Comparison of ENCODE assay signal across 27 cellular contexts in the genomic region with DNA sequence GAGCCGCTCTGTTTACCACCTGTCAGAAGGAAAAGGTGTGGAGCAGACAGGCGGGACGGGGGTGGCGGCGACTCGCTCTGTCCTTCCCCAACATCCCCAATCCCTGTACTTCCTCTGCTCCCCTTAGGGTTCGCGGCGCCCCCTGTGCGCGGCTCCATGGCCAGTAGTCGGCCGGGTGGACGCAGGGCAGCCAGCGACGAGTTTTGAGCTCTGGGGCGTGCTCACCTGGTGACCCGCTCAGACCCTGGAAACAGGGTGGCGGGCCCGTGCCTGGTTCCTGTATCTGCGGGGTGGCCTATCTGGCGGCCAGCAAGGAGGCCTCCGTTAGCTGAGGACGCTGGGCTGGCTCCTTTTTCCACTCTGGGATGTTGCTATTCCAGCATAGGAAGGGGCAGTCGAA. TPM values are rescaled to one million over a fixed set of nuclear protein-coding genes. Genes with fewer than 3 reads are reported as not detected.
DNase-seq lines count a peak whose midpoint lies in the region; ATAC-seq and TF ChIP-seq lines count a peak whose summit lies in the region.
"Had no signal": no experiment of that assay in that cellular context is flagged by ENCODE, and none has a peak within 500 bp of the region (broad histone marks: within the 10 kb centered on the region; RNA-seq: fewer than 3 reads in every experiment).

No MANE protein-coding gene starts in this region.

- no peak overlapping the region; the same call in 1 of the 2 replicates for H3K14ac ChIP-seq in H9 (ENCODE audit: insufficient read depth, low read length)

- no peak overlapping the region for H3K23ac ChIP-seq in H9 (ENCODE audit: insufficient read length, low read depth, low read length)

- no peaks in the 10 kb centered on the region; the same call in 1 of the 2 replicates for H3K27me3 ChIP-seq in H9 (ENCODE audit: insufficient read depth, low read length)
- H3K27me3 ChIP-seq in right atrium auricular region: no peaks in the 10 kb centered on the region
- H3K27me3 ChIP-seq: testis had no signal

- H2BK120ac ChIP-seq in H9 (ENCODE audit: low read depth, low read length, poor library complexity, severe bottlenecking): no peak overlapping the region

- no peaks in the 10 kb centered on the region for H3K79me1 ChIP-seq in H9 (ENCODE audit: insufficient read depth, low read depth, low read length, poor library complexity, severe bottlenecking)

- H3K27ac ChIP-seq in H9 (ENCODE audit: insufficient read length, low read depth, low read length) (no peak overlapping the region), right atrium auricular region (no peak overlapping the region)
- H3K27ac ChIP-seq: testis, WERI-Rb-1 had no signal

- no peaks in the 10 kb centered on the region for H4K20me1 ChIP-seq in H9 (ENCODE audit: control insufficient read depth, insufficient read depth, insufficient read length)
- H4K20me1 ChIP-seq: BLaER1 had no signal

- H3K4me1 Mint-ChIP-seq in H9 (peaks cover 3 to 7% of the 10 kb centered on the region in 2 experiments), memory B cell (peaks cover 8% of the 10 kb centered on the region)
- peaks cover 9% of the 10 kb centered on the region for H3K4me1 Mint-ChIP-seq in activated naive CD8-positive, alpha-beta T cell treated with anti-CD3 and anti-CD28 coated beads for 36 hours
- H3K4me1 Mint-ChIP-seq in stimulated activated naive B cell treated with anti-CD40 and anti-IgM and Interleukin-4, amounts not matched to agents 10 μg/mL and 1 μg/mL and 100 μg/mL, for 72 hours: peaks cover 4 to 16% of the 10 kb centered on the region in 2 donors

- no peak overlapping the region for H3K4ac ChIP-seq in H9 (ENCODE audit: low read depth, low read length)

- H3K9me3 ChIP-seq in H9 (ENCODE audit: control insufficient read depth, low read depth, low read length) (peaks cover 14% of the 10 kb centered on the region), right atrium auricular region (no peaks in the 10 kb centered on the region)
- H3K9me3 ChIP-seq: testis had no signal

- no peak overlapping the region for H3K18ac ChIP-seq in H9 (ENCODE audit: insufficient read length, low read depth, low read length)

- no peak overlapping the region for H3K56ac ChIP-seq in H9 (ENCODE audit: insufficient read length, low read depth, low read length)

- TF ChIP-seq CTCF in H9 (conservative IDR thresholded peaks at IDR 0.05): no peak
- TF ChIP-seq CTCF in right atrium auricular region (IDR thresholded peaks at IDR 0.05): no peak

- no CpG with 5 or more reads among the region's 25 CpGs for whole genome bisulfite sequencing in H9 (ENCODE audit: extremely low coverage, insufficient read length, low lambda C conversion rate)

- no peak overlapping the region for H3K9ac ChIP-seq in H9 (ENCODE audit: extremely low read depth, insufficient read length, low read length)

- H3K79me2 ChIP-seq in H9 (ENCODE audit: insufficient read depth, low read length): no peaks in the 10 kb centered on the region

- no peak overlapping the region for H2BK15ac ChIP-seq in H9 (ENCODE audit: low read depth, low read length)

- no peak overlapping the region for H2AK5ac ChIP-seq in H9 (ENCODE audit: insufficient read length, low read length)

- H4K5ac ChIP-seq in H9 (ENCODE audit: insufficient read length, low read depth, low read length): no peak overlapping the region

- no peaks in the 10 kb centered on the region for H3K23me2 ChIP-seq in H9 (ENCODE audit: insufficient read length, low read depth, low read length, poor library complexity, severe bottlenecking)

- H4K91ac ChIP-seq in H9 (ENCODE audit: insufficient read length, low read depth, low read length): no peak overlapping the region

- no peak overlapping the region for H2BK5ac ChIP-seq in H9 (ENCODE audit: insufficient read length, low read length)

- H3K36me3 Mint-ChIP-seq in H9 (ENCODE audit: insufficient read depth in 1 of 3, low read depth in 3 of 3): peaks cover 3 to 6% (median 4%) of the 10 kb centered on the region in 3 experiments; a peak in 5 of 7 replicates
- no peaks in the 10 kb centered on the region for H3K36me3 Mint-ChIP-seq in activated naive CD8-positive, alpha-beta T cell treated with anti-CD3 and anti-CD28 coated beads for 36 hours
- H3K36me3 Mint-ChIP-seq in memory B cell: no peaks in the 10 kb centered on the region
- H3K36me3 Mint-ChIP-seq in stimulated activated naive B cell treated with anti-CD40 and anti-IgM and Interleukin-4, amounts not matched to agents 10 μg/mL and 1 μg/mL and 100 μg/mL, for 72 hours: peaks cover 0 to 1% of the 10 kb centered on the region in 2 donors
- H3K36me3 Mint-ChIP-seq: brain, IgD-negative memory B cell had no signal

- no peak overlapping the region for H3T11ph ChIP-seq in H9 (ENCODE audit: low read length)

- H2AFZ ChIP-seq in H9 (ENCODE audit: low read length): no peak overlapping the region

- DNase-seq in H9: peak; percentile 35
- no peak for DNase-seq in activated naive CD8-positive, alpha-beta T cell treated with anti-CD3 and anti-CD28 coated beads for 36 hours
- DNase-seq in memory B cell (ENCODE audit: low spot score in 2 of 2): no peak
- no peak for DNase-seq in stimulated activated naive B cell treated with anti-CD40 and anti-IgM and Interleukin-4, amounts not matched to agents 10 μg/mL and 1 μg/mL and 100 μg/mL, for 72 hours
- no peak for DNase-seq in right atrium auricular region (ENCODE audit: low spot score)
- DNase-seq in COLO829 (ENCODE audit: low spot score): no peak
- no peak for DNase-seq in CD1c-positive myeloid dendritic cell (ENCODE audit: extremely low spot score)
- DNase-seq: activated CD4-positive, alpha-beta T cell treated with anti-CD3 and anti-CD28 coated beads for 48 hours; activated gamma-delta T cell; activated T-cell treated with anti-CD3 and anti-CD28 coated beads, Interleukin-2, amount 50 U/mL, for 1 hour; COR-L47; DMS53; dorsolateral prefrontal cortex; left cardiac atrium; NCI-H146; NCI-H2107; NCI-H446; NCI-H774; right cardiac atrium; T1000; testis; WERI-Rb-1 had no signal

- no peaks in the 10 kb centered on the region for H3K36me3 ChIP-seq in right atrium auricular region
- H3K36me3 ChIP-seq: BLaER1, WERI-Rb-1 had no signal

- H3K27ac Mint-ChIP-seq in H9: no peak overlapping the region
- H3K27ac Mint-ChIP-seq in activated naive CD8-positive, alpha-beta T cell treated with anti-CD3 and anti-CD28 coated beads for 36 hours: peak overlapping the region; percentile 56
- no peak overlapping the region for H3K27ac Mint-ChIP-seq in memory B cell
- peak overlapping the region; percentile 79 for H3K27ac Mint-ChIP-seq in stimulated activated naive B cell treated with anti-CD40 and anti-IgM and Interleukin-4, amounts not matched to agents 10 μg/mL and 1 μg/mL and 100 μg/mL, for 72 hours

- H4K8ac ChIP-seq in H9 (replicated peaks; ENCODE audit: insufficient read length, low read depth, low read length): no peak overlapping the region

- peak overlapping the region in 1 of 2 experiments; percentile 62; a peak in 2 of 5 replicates for H3K4me3 Mint-ChIP-seq in H9
- no peak overlapping the region for H3K4me3 Mint-ChIP-seq in activated naive CD8-positive, alpha-beta T cell treated with anti-CD3 and anti-CD28 coated beads for 36 hours
- H3K4me3 Mint-ChIP-seq in memory B cell: peak overlapping the region; percentile 14
- peak overlapping the region in 1 of 2 donors; percentile 48 for H3K4me3 Mint-ChIP-seq in stimulated activated naive B cell treated with anti-CD40 and anti-IgM and Interleukin-4, amounts not matched to agents 10 μg/mL and 1 μg/mL and 100 μg/mL, for 72 hours

- peaks cover 19% of the 10 kb centered on the region for H3K27me3 Mint-ChIP-seq in H9 (ENCODE audit: low read depth)
- H3K27me3 Mint-ChIP-seq in activated naive CD8-positive, alpha-beta T cell treated with anti-CD3 and anti-CD28 coated beads for 36 hours: no peaks in the 10 kb centered on the region
- no peaks in the 10 kb centered on the region for H3K27me3 Mint-ChIP-seq in memory B cell
- H3K27me3 Mint-ChIP-seq in stimulated activated naive B cell treated with anti-CD40 and anti-IgM and Interleukin-4, amounts not matched to agents 10 μg/mL and 1 μg/mL and 100 μg/mL, for 72 hours: no peaks in the 10 kb centered on the region
- H3K27me3 Mint-ChIP-seq: stimulated activated naive CD8-positive, alpha-beta T cell treated with anti-CD3 and anti-CD28 coated beads, Interleukin-15, Interleukin-2, amounts not matched to agents 100 ng/mL and 50 ng/mL, for 24 hours had no signal

- peaks cover 61 to 72% of the 10 kb centered on the region in 2 experiments for H3K9me3 Mint-ChIP-seq in H9
- H3K9me3 Mint-ChIP-seq in activated naive CD8-positive, alpha-beta T cell treated with anti-CD3 and anti-CD28 coated beads for 36 hours: no peaks in the 10 kb centered on the region
- H3K9me3 Mint-ChIP-seq in memory B cell: no peaks in the 10 kb centered on the region
- no peaks in the 10 kb centered on the region for H3K9me3 Mint-ChIP-seq in stimulated activated naive B cell treated with anti-CD40 and anti-IgM and Interleukin-4, amounts not matched to agents 10 μg/mL and 1 μg/mL and 100 μg/mL, for 72 hours
- H3K9me3 Mint-ChIP-seq: stimulated activated naive CD8-positive, alpha-beta T cell treated with anti-CD3 and anti-CD28 coated beads, Interleukin-15, Interleukin-2, amounts not matched to agents 100 ng/mL and 50 ng/mL, for 24 hours had no signal

- ATAC-seq in memory B cell (ENCODE audit: low read depth): no peak
- no peak for ATAC-seq in stimulated activated naive B cell treated with anti-CD40 and anti-IgM and Interleukin-4, amounts not matched to agents 10 μg/mL and 1 μg/mL and 100 μg/mL, for 72 hours (replicated peaks)

- H2BK20ac ChIP-seq in H9 (ENCODE audit: low read depth, low read length, poor library complexity, severe bottlenecking): no peak overlapping the region

- H2BK12ac ChIP-seq in H9 (ENCODE audit: insufficient read length, low read depth, low read length): no peak overlapping the region

- H3K4me3 ChIP-seq in right atrium auricular region: no peak overlapping the region

- peak overlapping the region; percentile 30 for H3K4me2 ChIP-seq in H9 (ENCODE audit: insufficient read depth, insufficient read length, low read length)

- H3K4me1 ChIP-seq in H9 (ENCODE audit: insufficient read depth, low read length) (no peaks in the 10 kb centered on the region), right atrium auricular region (no peaks in the 10 kb centered on the region)
- H3K4me1 ChIP-seq: testis had no signal

RNA-seq across cellular contexts. Expression of a gene that starts 5.4 kb away (rescaled TPM):
- total RNA-seq in H9 (2021) (1.3 and 1.9 TPM in 2 replicates), right atrium auricular region (10 to 100 TPM; 18.9 to 23.4 TPM)
- under 1 TPM; 0.47 to 0.88 TPM for total RNA-seq in activated naive CD8-positive, alpha-beta T cell treated with anti-CD3 and anti-CD28 coated beads for 36 hours

RNA-seq across cellular contexts. Expression of a gene that starts 14.5 kb away (rescaled TPM):
- total RNA-seq in H9 (2021) (11.7 and 12.1 TPM in 2 replicates), right atrium auricular region (10 to 100 TPM; 47.8 to 64.8 TPM)
- total RNA-seq in activated naive CD8-positive, alpha-beta T cell treated with anti-CD3 and anti-CD28 coated beads for 36 hours: 10 to 100 TPM; 46.8 to 48.2 TPM

RNA-seq across cellular contexts. Expression of a gene that starts 29.0 kb away (rescaled TPM):
- total RNA-seq in H9 (2021) (9.7 and 12.2 TPM in 2 replicates), right atrium auricular region (10 to 100 TPM in 1 of 2 donors, 1 to 10 TPM in 1; 7.2 to 12.7 TPM)
- 10 to 100 TPM; 16.3 to 16.7 TPM for total RNA-seq in activated naive CD8-positive, alpha-beta T cell treated with anti-CD3 and anti-CD28 coated beads for 36 hours

RNA-seq across cellular contexts. Expression of a gene that starts 33.7 kb away (rescaled TPM):
- total RNA-seq in H9 (2021): 15.8 and 17.1 TPM in 2 replicates
- 10 to 100 TPM; 19.9 to 20.0 TPM for total RNA-seq in activated naive CD8-positive, alpha-beta T cell treated with anti-CD3 and anti-CD28 coated beads for 36 hours
- total RNA-seq in right atrium auricular region: 10 to 100 TPM; 17.7 to 26.1 TPM

RNA-seq across cellular contexts. Expression of a gene that starts 42.8 kb away (rescaled TPM):
- 1.8 and 2.1 TPM in 2 replicates for total RNA-seq in H9 (2021)
- total RNA-seq in activated naive CD8-positive, alpha-beta T cell treated with anti-CD3 and anti-CD28 coated beads for 36 hours: 1 to 10 TPM; 4.4 to 4.6 TPM
- 1 to 10 TPM; 2.8 to 3.5 TPM for total RNA-seq in right atrium auricular region
- total RNA-seq: smooth muscle cell had no signal

Comparison
In these comparisons a context has a peak if more than half of its experiments do, and no peak if none do; other contexts are left out.
1. H3K27ac Mint-ChIP-seq: peak in activated naive CD8-positive, alpha-beta T cell treated with anti-CD3 and anti-CD28 coated beads for 36 hours (single experiment) and stimulated activated naive B cell treated with anti-CD40 and anti-IgM and Interleukin-4, amounts not matched to agents 10 μg/mL and 1 μg/mL and 100 μg/mL, for 72 hours (single experiment); none in H9 (0 of 3) and memory B cell (single experiment).